ENCODE assay signal across 8 cellular contexts in the genomic region with DNA sequence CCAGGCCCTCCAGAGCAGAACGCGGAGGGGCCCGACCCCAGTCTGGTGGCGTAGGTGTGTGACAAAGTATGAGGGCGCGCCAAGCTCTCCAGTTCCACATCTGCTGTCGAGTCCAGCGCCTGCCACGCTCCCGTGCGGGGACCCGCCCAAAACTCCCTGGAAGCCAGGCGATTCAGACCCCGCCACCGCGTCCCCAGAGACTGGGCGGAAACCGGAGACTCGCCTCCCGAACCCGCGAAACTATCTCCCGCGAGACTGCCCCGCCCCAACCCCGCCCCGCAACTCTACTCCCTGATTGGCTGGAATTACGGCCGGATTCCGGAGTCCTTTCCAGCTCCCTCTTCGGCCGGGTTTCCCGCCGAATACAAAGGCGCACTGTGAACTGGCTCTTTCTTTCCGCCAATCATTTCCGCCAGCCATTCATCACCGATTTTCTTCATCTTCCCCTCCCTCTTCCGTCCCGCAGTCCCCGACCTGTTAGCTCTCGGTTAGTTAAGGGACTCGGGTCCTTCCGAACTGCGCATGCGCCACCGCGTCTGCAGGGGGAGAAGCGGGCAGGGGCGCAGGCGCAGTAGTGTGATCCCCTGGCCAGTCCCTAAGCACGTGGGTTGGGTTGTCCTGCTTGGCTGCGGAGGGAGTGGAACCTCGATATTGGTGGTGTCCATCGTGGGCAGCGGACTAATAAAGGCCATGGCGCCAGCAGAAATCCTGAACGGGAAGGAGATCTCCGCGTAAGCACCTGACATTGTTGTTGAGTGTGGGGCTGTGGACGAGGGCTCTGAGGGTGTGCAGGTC. TPM values are rescaled to one million over a fixed set of nuclear protein-coding genes. Genes with fewer than 3 reads are reported as not detected.
DNase-seq lines count a peak whose midpoint lies in the region; ATAC-seq and TF ChIP-seq lines count a peak whose summit lies in the region.

TSS of gene MTHFD1 (plus strand) at position 616 of the 795 bp plus-strand sequence. CDS start at position 691, 75 bp downstream.

- ATAC-seq in GM19468 (IDR thresholded peaks at IDR 0.05; ENCODE audit: extremely low read depth, unreplicated experiment) (peak; percentile 50), lung (ENCODE audit: insufficient read depth, low FRiP score) (peak; percentile 97)

- H3K4me1 Mint-ChIP-seq in CD8-positive, alpha-beta memory T cell = peaks cover 34 to 55% (median 53%) of the 10 kb centered on the region in 3 donors

- H3K27me3 Mint-ChIP-seq in CD8-positive, alpha-beta memory T cell = peaks cover 0 to 1% of the 10 kb centered on the region in 2 donors

- peak within 1 kb of the TSS; percentile 96 for H3K4me3 ChIP-seq in CD8-positive, alpha-beta memory T cell (ENCODE audit: low read length)
- peak within 1 kb of the TSS; percentile 65 for H3K4me3 ChIP-seq in lung

- no peaks in the 10 kb centered on the region for H3K27me3 ChIP-seq in CD8-positive, alpha-beta memory T cell (ENCODE audit: insufficient read depth, low read length, poor library complexity, severe bottlenecking)
- H3K27me3 ChIP-seq in lung (ENCODE audit: control insufficient read depth, insufficient read depth) = no peaks in the 10 kb centered on the region

- no peaks in the 10 kb centered on the region for H3K36me3 ChIP-seq in CD8-positive, alpha-beta memory T cell (ENCODE audit: insufficient read depth, low read length)
- H3K36me3 ChIP-seq in lung (ENCODE audit: control insufficient read depth in 2 of 2, insufficient read depth in 2 of 2, low read length in 2 of 2) = peaks cover 0 to 3% of the 10 kb centered on the region in 2 donors

- peak; percentile 93 to 98 (median 95) for DNase-seq in CD8-positive, alpha-beta memory T cell
- DNase-seq in HS-5 (ENCODE audit: low read depth) (peak; percentile 97), lung (ENCODE audit: low spot score) (peak; percentile 98)
- peak; percentile 99 for DNase-seq in NK-92 treated with Interleukin-12 subunit alpha and Interleukin-12 subunit beta, amount 100 ng/mL, for 24 hours (lab: John Stamatoyannopoulos, UW)
- DNase-seq in activated CD8-positive, alpha-beta memory T cell treated with anti-CD3 and anti-CD28 coated beads for 24 hours = peak; percentile 98
- peak; percentile 94 for DNase-seq in effector CD8-positive, alpha-beta T cell (lab: John Stamatoyannopoulos, UW)
- DNase-seq in stimulated activated CD4-positive, alpha-beta T cell treated with anti-CD3 and anti-CD28 coated beads, TNF-alpha, amount 100 ng/mL, for 4 hours (ENCODE audit: low read depth in 3 of 3) = peak; percentile 89 to 97 (median 96)

- peak within 1 kb of the TSS; percentile 93 to 97 (median 94) for H3K4me3 Mint-ChIP-seq in CD8-positive, alpha-beta memory T cell

- CTCF ChIA-PET in CD8-positive, alpha-beta memory T cell (lab: Charles Lee) = interaction anchor here (0.6 to 1.6 kb wide), 8 partner anchors 9 to 152 kb away, joined by 3 to 7 read pairs (median 4); partner anchors contain the start of gene ZBTB1

- H3K36me3 Mint-ChIP-seq in CD8-positive, alpha-beta memory T cell = peaks cover 0 to 13% (median 12%) of the 10 kb centered on the region in 3 donors

- H3K9me3 ChIP-seq in CD8-positive, alpha-beta memory T cell (ENCODE audit: low read length) = no peaks in the 10 kb centered on the region
- no peaks in the 10 kb centered on the region for H3K9me3 ChIP-seq in lung (ENCODE audit: control insufficient read depth in 2 of 2, insufficient read depth in 1 of 2, low read length in 1 of 2)

- POLR2A ChIA-PET in CD8-positive, alpha-beta memory T cell (lab: Charles Lee) = interaction anchor here (0.6 to 1.8 kb wide), 7 partner anchors 44 to 509 kb away, joined by 3 to 12 read pairs (median 4); partner anchors contain the start of genes HSPA2 and ZBTB1

- peaks cover 0 to 2% (median 0%) of the 10 kb centered on the region in 5 donors for H3K9me3 Mint-ChIP-seq in CD8-positive, alpha-beta memory T cell

- H3K27ac ChIP-seq in CD8-positive, alpha-beta memory T cell (ENCODE audit: low read depth, low read length) = peak within 1 kb of the TSS; percentile 65
- H3K27ac ChIP-seq in lung (ENCODE audit: low read depth in 1 of 2, low read length in 1 of 2) = peak within 1 kb of the TSS; percentile 89 to 95

- peak within 1 kb of the TSS; percentile 76 to 97 (median 93) for H3K27ac Mint-ChIP-seq in CD8-positive, alpha-beta memory T cell

- WGBS in lung, 2 donors = 0% methylated on average over 52 to 61 of the region's 61 CpGs

- no peak for TF ChIP-seq CTCF in lung (IDR thresholded peaks at IDR 0.05; ENCODE audit: control extremely low read depth, extremely low read depth)

- H3K4me1 ChIP-seq in CD8-positive, alpha-beta memory T cell (ENCODE audit: insufficient read depth, low read length) = peaks cover 18% of the 10 kb centered on the region
- peaks cover 0 to 3% of the 10 kb centered on the region in 2 donors for H3K4me1 ChIP-seq in lung (ENCODE audit: control insufficient read depth in 2 of 2, insufficient read depth in 2 of 2, low read length in 2 of 2)

RNA-seq across cellular contexts. Expression of gene MTHFD1, which starts in this region (rescaled TPM):
- total RNA-seq in CD8-positive, alpha-beta memory T cell = 100 to 1,000 TPM; 247 to 256 TPM
- 41.1 TPM for polyA plus RNA-seq in CD8-positive, alpha-beta memory T cell
- 10 to 100 TPM; 30.5 to 58.7 TPM for total RNA-seq in lung
- 10 to 100 TPM; 20.9 to 27.7 TPM for polyA plus RNA-seq in lung

Comparison
In these comparisons a context has a peak if more than half of its experiments do, and no peak if none do; other contexts are left out.
1. Peak in every context shown above with its lines: DNase-seq, ATAC-seq, H3K4me3 ChIP-seq and H3K27ac ChIP-seq.
2. RNA of gene MTHFD1 (total RNA-seq): 247 to 256 TPM in CD8-positive, alpha-beta memory T cell; 30.5 to 58.7 TPM in lung; every median in the first group is over 4 times any median in the second.